ENCODE assay signal across 8 cellular contexts in genomic region chr10:119595134-119595714, GRCh38. TPM values are rescaled to one million over a fixed set of nuclear protein-coding genes. Genes with fewer than 3 reads are reported as not detected.
DNase-seq lines count a peak whose midpoint lies in the region; ATAC-seq and TF ChIP-seq lines count a peak whose summit lies in the region.

No MANE protein-coding gene starts in this region.

- H3K9ac ChIP-seq in MM.1S (ENCODE audit: low read length): peak overlapping the region; percentile 84; the same call in 1 of the 2 replicates

- peaks cover 49% of the 10 kb centered on the region for H3K36me3 Mint-ChIP-seq in Caco-2 (ENCODE audit: insufficient read depth, unreplicated experiment)
- peaks cover 0 to 24% (median 6%) of the 10 kb centered on the region in 3 donors for H3K36me3 Mint-ChIP-seq in naive thymus-derived CD8-positive, alpha-beta T cell

- peak overlapping the region; percentile 94 for H3K27ac Mint-ChIP-seq in Caco-2 (ENCODE audit: unreplicated experiment)
- peak overlapping the region; percentile 92 to 100 (median 96) for H3K27ac Mint-ChIP-seq in naive thymus-derived CD8-positive, alpha-beta T cell

- H3K27me3 Mint-ChIP-seq in Caco-2 (ENCODE audit: insufficient read depth, unreplicated experiment): no peaks in the 10 kb centered on the region
- no peaks in the 10 kb centered on the region for H3K27me3 Mint-ChIP-seq in naive thymus-derived CD8-positive, alpha-beta T cell

- CTCF ChIA-PET in Caco-2 (lab: Charles Lee): interaction anchor here (0.5 to 0.6 kb wide), 2 partner anchors 53 to 208 kb away, joined by 3 read pairs; partner anchors contain the start of gene RGS10

- H3K4me1 ChIP-seq in Caco-2: peaks cover 38% of the 10 kb centered on the region
- peaks cover 22% of the 10 kb centered on the region for H3K4me1 ChIP-seq in MM.1S (ENCODE audit: low read length)

- H3K4me3 ChIP-seq in Caco-2 (ENCODE audit: low read depth, low read length) (peak overlapping the region; percentile 98), MM.1S (ENCODE audit: low read length) (peak overlapping the region; percentile 97), dorsolateral prefrontal cortex (peak overlapping the region; percentile 64 to 100 (median 91))

- H3K9me3 ChIP-seq in Caco-2: no peaks in the 10 kb centered on the region
- no peaks in the 10 kb centered on the region for H3K9me3 ChIP-seq in MM.1S (replicated peaks; ENCODE audit: insufficient read depth, low read length)

- intact Hi-C loops in Caco-2 (cut with micrococcal nuclease; ENCODE audit: unreplicated experiment): loop anchor here (10.0 kb wide), 1 partner anchor 280 kb away; the partner anchor contains the start of gene MCMBP
- intact Hi-C loops in dorsolateral prefrontal cortex (cut with DNase I): loop anchor here (5.0 kb wide), 3 partner anchors 277 to 843 kb away; partner anchors contain the start of genes GRK5 (in 2 of the 2), CACUL1 (in 1 of the 2) and MCMBP (in 1 of the 2)

- BruUV-seq in Caco-2 (replicated peaks; lab: Mats Ljungman, UMichigan): TSS peak; percentile 42

- H3K9me2 ChIP-seq in MM.1S (replicated peaks; ENCODE audit: insufficient read depth, low read length): no peaks in the 10 kb centered on the region

- POLR2A ChIA-PET in Caco-2 (lab: Charles Lee): interaction anchor here (0.6 kb wide), 2 partner anchors 56 to 92 kb away, joined by 3 to 4 read pairs; partner anchors contain the start of gene BAG3
- POLR2A ChIA-PET in naive thymus-derived CD8-positive, alpha-beta T cell (lab: Charles Lee): interaction anchor here (0.6 to 1.7 kb wide), 6 partner anchors 57 to 515 kb away, joined by 3 to 5 read pairs (median 4); partner anchors contain the start of gene EIF3A

- peaks cover 67% of the 10 kb centered on the region for H3K79me2 ChIP-seq in MM.1S (ENCODE audit: low read length)

- H3K36me3 ChIP-seq in Caco-2 (ENCODE audit: control insufficient read depth, insufficient read depth, low read length): no peaks in the 10 kb centered on the region; the same call in 1 of the 2 replicates
- peaks cover under 1% of the 10 kb centered on the region; the same call in 1 of the 2 replicates for H3K36me3 ChIP-seq in MM.1S (replicated peaks; ENCODE audit: insufficient read depth, low read length)

- DNase-seq in Caco-2 (no peak), MM.1S (no peak), dorsolateral prefrontal cortex (no peak), iPS-NIHi7 (ENCODE audit: extremely low spot score) (no peak), NCI-H1048 (lab: John Stamatoyannopoulos, UW) (no peak)
- no peak for DNase-seq in naive thymus-derived CD8-positive, alpha-beta T cell
- no peak for DNase-seq in stimulated activated CD4-positive, alpha-beta T cell treated with anti-CD3 and anti-CD28 coated beads, Interleukin-4, amount 100 ng/mL, for 4 hours

- H3K4me1 Mint-ChIP-seq in Caco-2 (ENCODE audit: low read depth, unreplicated experiment): peaks cover 23% of the 10 kb centered on the region
- peaks cover 26 to 62% (median 57%) of the 10 kb centered on the region in 4 donors for H3K4me1 Mint-ChIP-seq in naive thymus-derived CD8-positive, alpha-beta T cell

- H3K4me3 Mint-ChIP-seq in Caco-2 (ENCODE audit: unreplicated experiment): peak overlapping the region; percentile 92
- peak overlapping the region; percentile 91 to 100 (median 98) for H3K4me3 Mint-ChIP-seq in naive thymus-derived CD8-positive, alpha-beta T cell

- H3K27me3 ChIP-seq in Caco-2 (replicated peaks; ENCODE audit: control insufficient read depth, insufficient read depth, low read length) (no peaks in the 10 kb centered on the region), MM.1S (replicated peaks; ENCODE audit: insufficient read depth, low read length) (no peaks in the 10 kb centered on the region), dorsolateral prefrontal cortex (no peaks in the 10 kb centered on the region)

- ATAC-seq in naive thymus-derived CD8-positive, alpha-beta T cell: no peak
- ATAC-seq in HG03196 (IDR thresholded peaks at IDR 0.05; ENCODE audit: unreplicated experiment): no peak

- H4K20me1 ChIP-seq in MM.1S (ENCODE audit: insufficient read depth, low read length): peaks cover 9% of the 10 kb centered on the region; the same call in 1 of the 2 replicates

- H3K4me2 ChIP-seq in MM.1S (ENCODE audit: low read depth, low read length): peak overlapping the region; percentile 90

- H3K9me3 Mint-ChIP-seq in Caco-2 (ENCODE audit: unreplicated experiment): no peaks in the 10 kb centered on the region
- no peaks in the 10 kb centered on the region for H3K9me3 Mint-ChIP-seq in naive thymus-derived CD8-positive, alpha-beta T cell

- peaks cover 7% of the 10 kb centered on the region; the same call in 1 of the 2 replicates for H3F3A ChIP-seq in MM.1S (ENCODE audit: insufficient read depth, low read length)

- peak overlapping the region; percentile 49; the same call in 1 of the 2 replicates for H3K27ac ChIP-seq in MM.1S (ENCODE audit: low read length)
- peak overlapping the region in 29 of 59 donors; percentile 17 to 100 (median 99) for H3K27ac ChIP-seq in dorsolateral prefrontal cortex

- TF ChIP-seq CTCF in Caco-2 (IDR thresholded peaks at IDR 0.05; ENCODE audit: insufficient read depth in 1 of 2, low read depth in 1 of 2, low read length in 1 of 2, severe bottlenecking in 1 of 2, unreplicated experiment in 1 of 2) (no peak), MM.1S (IDR thresholded peaks at IDR 0.05; ENCODE audit: low read length) (no peak), dorsolateral prefrontal cortex (IDR thresholded peaks at IDR 0.05 in 54 of 56, conservative IDR thresholded peaks at IDR 0.05 in 2 of 56; ENCODE audit: low read depth in 1 of 56, partially characterized antibody in 56 of 56) (no peak)

- no peak overlapping the region for H2AFZ ChIP-seq in MM.1S (ENCODE audit: low read length)

RNA-seq across cellular contexts. Expression of gene TIAL1, which starts 1.5 kb away (rescaled TPM):
- total RNA-seq in Caco-2 (2022) (162 and 174 TPM in 2 replicates), dorsolateral prefrontal cortex (100 to 1,000 TPM in 79 of 120 experiments, 10 to 100 TPM in 41; 76.2 to 149 (median 107) TPM)
- 100 to 1,000 TPM; 215 to 224 TPM for total RNA-seq in naive thymus-derived CD8-positive, alpha-beta T cell
- 10 to 100 TPM in 1 of 3 donors, 1 to 10 TPM in 2; 9.3 to 12.9 (median 9.4) TPM for polyA plus RNA-seq in naive thymus-derived CD8-positive, alpha-beta T cell

RNA-seq across cellular contexts. Expression of gene RGS10, which starts 52.7 kb away (rescaled TPM):
- total RNA-seq in Caco-2 (2022) (22.6 and 23.2 TPM in 2 replicates), dorsolateral prefrontal cortex (10 to 100 TPM in 44 of 120 experiments, 1 to 10 TPM in 76; 1.0 to 27.7 (median 8.8) TPM)
- 100 to 1,000 TPM; 251 to 268 TPM for total RNA-seq in naive thymus-derived CD8-positive, alpha-beta T cell
- 100 to 1,000 TPM; 409 to 533 (median 504) TPM for polyA plus RNA-seq in naive thymus-derived CD8-positive, alpha-beta T cell

RNA-seq across cellular contexts. Expression of gene BAG3, which starts 56.0 kb away (rescaled TPM):
- 30.7 and 31.6 TPM in 2 replicates for total RNA-seq in Caco-2 (2022)
- total RNA-seq in dorsolateral prefrontal cortex: 100 to 1,000 TPM in 12 of 120 experiments, 10 to 100 TPM in 108; 13.1 to 274 (median 32.3) TPM
- 10 to 100 TPM; 14.4 to 17.8 TPM for total RNA-seq in naive thymus-derived CD8-positive, alpha-beta T cell
- 10 to 100 TPM in 2 of 3 donors, 1 to 10 TPM in 1; 5.1 to 26.5 (median 12.5) TPM for polyA plus RNA-seq in naive thymus-derived CD8-positive, alpha-beta T cell

Comparison
In these comparisons a context has a peak if more than half of its experiments do, and no peak if none do; other contexts are left out.
1. RNA of gene RGS10, which starts 52.7 kb away (total RNA-seq): 251 to 268 TPM in naive thymus-derived CD8-positive, alpha-beta T cell; 22.6 to 23.2 TPM in Caco-2 and 1.0 to 27.7 TPM in dorsolateral prefrontal cortex; every median in the first group is over 4 times any median in the second.
2. Peak in every context shown above with its lines, with median percentiles within 50 percentile points of each other: H3K4me3 ChIP-seq.